In genomic region chr6:46421239-46421638, GRCh38 we compare ENCODE assay signal across 18 cellular contexts.
DNase-seq lines count a peak whose midpoint lies in the region; TF ChIP-seq lines count a peak whose summit lies in the region.
"Had no signal": no experiment of that assay in that cellular context is flagged by ENCODE, and none has a peak within 500 bp of the region (broad histone marks: within the 10 kb centered on the region; RNA-seq: fewer than 3 reads in every experiment).

No MANE protein-coding gene starts in this region.

- TF ChIP-seq RAD21 in Ishikawa (IDR thresholded peaks at IDR 0.05; ENCODE audit: low read depth) = no peak

- H3K4me1 ChIP-seq in adipocyte (ENCODE audit: control insufficient read depth, insufficient read depth, low read length) (peaks cover 20% of the 10 kb centered on the region), mesenchymal stem cell (ENCODE audit: control insufficient read depth, insufficient read depth, low read depth, low read length) (no peaks in the 10 kb centered on the region)
- H3K4me1 ChIP-seq: foreskin keratinocyte had no signal

- H4K91ac ChIP-seq in mesenchymal stem cell (ENCODE audit: low read length) = no peak overlapping the region

- no peak overlapping the region for H3K18ac ChIP-seq in mesenchymal stem cell (ENCODE audit: low read depth in 1 of 2, low read length in 2 of 2)

- H3K79me1 ChIP-seq in mesenchymal stem cell (replicated peaks; ENCODE audit: low read length, poor library complexity, severe bottlenecking) = no peaks in the 10 kb centered on the region

- TF ChIP-seq EP300 in Ishikawa (IDR thresholded peaks at IDR 0.05; ENCODE audit: borderline replicate concordance) = no peak

- H3K27me3 ChIP-seq in adipocyte (replicated peaks; ENCODE audit: control insufficient read depth, insufficient read depth, low read length) = no peaks in the 10 kb centered on the region
- no peaks in the 10 kb centered on the region for H3K27me3 ChIP-seq in mesenchymal stem cell (ENCODE audit: control insufficient read depth in 1 of 2, insufficient read depth in 1 of 2, low read length in 2 of 2)
- H3K27me3 ChIP-seq: cardiac muscle cell had no signal

- H2AFZ ChIP-seq in mesenchymal stem cell (ENCODE audit: low read depth, low read length) = no peak overlapping the region

- H2BK15ac ChIP-seq in mesenchymal stem cell (ENCODE audit: low read depth, poor library complexity, severe bottlenecking) = no peak overlapping the region

- 48% methylated on average over 3 of the region's 3 CpGs for WGBS in mesenchymal stem cell

- H3K4me2 ChIP-seq in mesenchymal stem cell (ENCODE audit: low read length, poor library complexity, severe bottlenecking) = no peak overlapping the region

- H3K4ac ChIP-seq in mesenchymal stem cell (ENCODE audit: low read depth in 1 of 2, low read length in 2 of 2) = no peak overlapping the region

- H2BK12ac ChIP-seq in mesenchymal stem cell (ENCODE audit: low read length in 2 of 2) = no peak overlapping the region

- no peak overlapping the region for H3K14ac ChIP-seq in mesenchymal stem cell (ENCODE audit: low read length in 2 of 2)

- H3K27ac ChIP-seq in mesenchymal stem cell (ENCODE audit: low read length, poor library complexity, severe bottlenecking) = no peak overlapping the region
- H3K27ac ChIP-seq: cardiac muscle cell, foreskin keratinocyte had no signal

- no peak overlapping the region for H3K23ac ChIP-seq in mesenchymal stem cell (ENCODE audit: low read length in 2 of 2)

- H3K36me3 ChIP-seq in adipocyte (ENCODE audit: control insufficient read depth, insufficient read depth, low read length, severe bottlenecking) (no peaks in the 10 kb centered on the region), mesenchymal stem cell (ENCODE audit: control insufficient read depth in 1 of 2, insufficient read depth in 2 of 2, low read depth in 1 of 2, low read length in 2 of 2) (no peaks in the 10 kb centered on the region)
- H3K36me3 ChIP-seq: cardiac muscle cell had no signal

- H2BK120ac ChIP-seq in mesenchymal stem cell (ENCODE audit: low read depth, low read length) = no peak overlapping the region

- H3K9me3 ChIP-seq in adipocyte (ENCODE audit: control insufficient read depth, low read length) = no peaks in the 10 kb centered on the region
- H3K9me3 ChIP-seq in mesenchymal stem cell (ENCODE audit: control insufficient read depth, low read length) = no peaks in the 10 kb centered on the region

- H2AK5ac ChIP-seq in mesenchymal stem cell (ENCODE audit: low read length, severe bottlenecking) = no peak overlapping the region

- no peak overlapping the region for H4K8ac ChIP-seq in mesenchymal stem cell (ENCODE audit: low read length)

- DNase-seq in CD1c-positive myeloid dendritic cell (ENCODE audit: extremely low spot score) (peak; percentile 31), adipocyte (ENCODE audit: low read depth) (peak; percentile 57), mesenchymal stem cell (peak; percentile 16), superior temporal gyrus (ENCODE audit: extremely low spot score) (no peak), pons (ENCODE audit: low spot score) (no peak), NCI-H748 (lab: John Stamatoyannopoulos, UW; ENCODE audit: unreplicated experiment) (no peak), DMS79 treated with DMSO at 0.1 percent for 48 hours (lab: John Stamatoyannopoulos, UW) (no peak)
- DNase-seq: activated naive CD4-positive, alpha-beta T cell treated with anti-CD3 and anti-CD28 coated beads for 36 hours; effector memory CD8-positive, alpha-beta T cell; foreskin keratinocyte; NCI-H1105; retina; stimulated activated CD4-positive, alpha-beta T cell treated with anti-CD3 and anti-CD28 coated beads, Interleukin-1b, Interleukin-23, amount 100 ng/mL, for 48 hours; substantia nigra; T-helper 9 cell had no signal

- H3K4me3 ChIP-seq in adipocyte (ENCODE audit: low read length) = no peak overlapping the region
- no peak overlapping the region for H3K4me3 ChIP-seq in mesenchymal stem cell (ENCODE audit: insufficient read depth in 1 of 2, low read depth in 1 of 2, low read length in 2 of 2)
- H3K4me3 ChIP-seq: cardiac muscle cell, lung had no signal

- H2BK5ac ChIP-seq in mesenchymal stem cell (ENCODE audit: low read depth, low read length, poor library complexity, severe bottlenecking) = no peak overlapping the region

- H3K9ac ChIP-seq in adipocyte (ENCODE audit: low read length) = no peak overlapping the region
- H3K9ac ChIP-seq in mesenchymal stem cell (ENCODE audit: low read length) = peak overlapping the region; percentile 21

TF ChIP-seq in Ishikawa, 13 proteins besides CTCF, POLR2A, EP300 and RAD21:
- TF ChIP-seq MAX (IDR thresholded peaks at IDR 0.05) (no peak), CEBPB (IDR thresholded peaks at IDR 0.05) (peak; percentile 32; the same call in 1 of the 2 replicates), TEAD4 (IDR thresholded peaks at IDR 0.05) (no peak), TAF1 (IDR thresholded peaks at IDR 0.05; ENCODE audit: low read depth) (no peak)
TF ChIP-seq in Ishikawa: peak in this region for 1.

Comparison
In these comparisons a context has a peak if more than half of its experiments do, and no peak if none do; other contexts are left out.
1. DNase-seq: peak in CD1c-positive myeloid dendritic cell (single experiment), adipocyte (single experiment) and mesenchymal stem cell (single experiment); none in superior temporal gyrus (single experiment), pons (single experiment), NCI-H748 (single experiment) and DMS79 treated with DMSO at 0.1 percent for 48 hours (single experiment).